In genomic region chr18:37328946-37329719, GRCh38 we compare ENCODE assay signal across 2 cellular contexts.
TF ChIP-seq lines count a peak whose summit lies in the region.

No MANE protein-coding gene starts in this region.

TF ChIP-seq in IMR-90, 13 proteins besides CTCF, POLR2A, EP300 and RAD21:
- no peak for TF ChIP-seq USF2 (IDR thresholded peaks at IDR 0.05; ENCODE audit: low read depth, low read length)
- peak; percentile 73 for TF ChIP-seq NFE2L2 (IDR thresholded peaks at IDR 0.05; ENCODE audit: low read depth, low read length)
- peak; percentile 26; the same call in 1 of the 2 replicates for TF ChIP-seq MAFK (IDR thresholded peaks at IDR 0.05; ENCODE audit: low read depth, low read length)
- no peak for TF ChIP-seq MAZ (IDR thresholded peaks at IDR 0.05; ENCODE audit: borderline replicate concordance, low read depth, low read length)
- TF ChIP-seq RCOR1 (IDR thresholded peaks at IDR 0.05; ENCODE audit: insufficient replicate concordance, low read length), result no peak
TF ChIP-seq in IMR-90: peak in this region for 2.

TF ChIP-seq in HepG2, 621 proteins besides CTCF, POLR2A, EP300 and RAD21 (continued from another document):
- TF ChIP-seq E2F2 (CRISPR knock-in tag; IDR thresholded peaks at IDR 0.05; ENCODE audit: borderline replicate concordance) (no peak), NFE2 (CRISPR knock-in tag; IDR thresholded peaks at IDR 0.05) (peak; percentile 71; the same call in 1 of the 2 replicates), NFE2L2 (IDR thresholded peaks at IDR 0.05; ENCODE audit: low read length) (peak; percentile 85)
TF ChIP-seq in HepG2: peak in this region for 4.
